Comparison of ENCODE assay signal across 9 cellular contexts in genomic region chrX:11113731-11114130, GRCh38. TPM values are rescaled to one million over a fixed set of nuclear protein-coding genes. Genes with fewer than 3 reads are reported as not detected.
DNase-seq lines count a peak whose midpoint lies in the region; ATAC-seq lines count a peak whose summit lies in the region.
"Had no signal": no experiment of that assay in that cellular context is flagged by ENCODE, and none has a peak within 500 bp of the region (broad histone marks: within the 10 kb centered on the region; RNA-seq: fewer than 3 reads in every experiment).

No MANE protein-coding gene starts in this region.

- peak overlapping the region in 7 of 11 experiments; percentile 2 to 89 (median 33); a peak in 10 of 22 replicates for H3K27ac ChIP-seq in BLaER1 treated with 17β-estradiol and CSF1 and Interleukin-3, amounts not matched to agents 10 nM and 100 nM
- H3K27ac ChIP-seq in GM23248 (peak overlapping the region; percentile 90), mucosa of rectum (ENCODE audit: low read depth in 2 of 2, low read length in 2 of 2) (peak overlapping the region; percentile 30 to 49)

- H3K4me1 ChIP-seq in BLaER1 treated with 17β-estradiol and CSF1 and Interleukin-3, amounts not matched to agents 10 nM and 100 nM, result peaks cover 23 to 36% (median 29%) of the 10 kb centered on the region in 10 experiments
- H3K4me1 ChIP-seq in GM23248 (ENCODE audit: insufficient read depth) (peaks cover 28% of the 10 kb centered on the region), mucosa of rectum (ENCODE audit: control insufficient read depth in 2 of 2, insufficient read depth in 2 of 2, low read length in 2 of 2) (peaks cover 11 to 17% of the 10 kb centered on the region in 2 donors)

- H3K4me2 ChIP-seq in BLaER1 treated with 17β-estradiol and CSF1 and Interleukin-3, amounts not matched to agents 10 nM and 100 nM, result peak overlapping the region; percentile 4 to 88 (median 70); a peak in 17 of 22 replicates
- H3K4me2 ChIP-seq in GM23248 (ENCODE audit: unreplicated experiment), result no peak overlapping the region

- H3K9me2 ChIP-seq in GM23248 (ENCODE audit: insufficient read depth), result no peaks in the 10 kb centered on the region

- H3K27me3 Mint-ChIP-seq in activated T-helper 17 cell treated with anti-CD3 and anti-CD28 coated beads, Interleukin-2, amount 50 U/mL, for 72 hours, result no peaks in the 10 kb centered on the region
- H3K27me3 Mint-ChIP-seq: central memory CD8-positive, alpha-beta T cell had no signal

- H3K27ac Mint-ChIP-seq in activated T-helper 17 cell treated with anti-CD3 and anti-CD28 coated beads, Interleukin-2, amount 50 U/mL, for 72 hours, result peak overlapping the region; percentile 70

- H3K4me3 ChIP-seq in BLaER1 treated with 17β-estradiol and CSF1 and Interleukin-3, amounts not matched to agents 10 nM and 100 nM, result peak overlapping the region in 1 of 10 experiments; percentile 9; a peak in 1 of 20 replicates
- H3K4me3 ChIP-seq in GM23248 (no peak overlapping the region), mucosa of rectum (ENCODE audit: low read length in 2 of 2) (peak overlapping the region in 1 of 2 donors; percentile 18)

- H3K4me3 Mint-ChIP-seq in activated T-helper 17 cell treated with anti-CD3 and anti-CD28 coated beads, Interleukin-2, amount 50 U/mL, for 72 hours, result no peak overlapping the region
- H3K4me3 Mint-ChIP-seq: central memory CD8-positive, alpha-beta T cell had no signal

- in situ Hi-C loops in GM23248 (cut with MboI), result no loop called here

- peaks cover 0 to 36% (median 16%) of the 10 kb centered on the region in 11 experiments; a peak in 14 of 22 replicates for H4K20me1 ChIP-seq in BLaER1 treated with 17β-estradiol and CSF1 and Interleukin-3, amounts not matched to agents 10 nM and 100 nM
- H4K20me1 ChIP-seq in GM23248 (ENCODE audit: insufficient read depth), result no peaks in the 10 kb centered on the region

- H2AFZ ChIP-seq in GM23248, result no peak overlapping the region

- H3K27me3 ChIP-seq in BLaER1 treated with 17β-estradiol and CSF1 and Interleukin-3, amounts not matched to agents 10 nM and 100 nM, result peaks cover 69 to 100% (median 90%) of the 10 kb centered on the region in 11 experiments
- no peaks in the 10 kb centered on the region for H3K27me3 ChIP-seq in GM23248 (replicated peaks; ENCODE audit: insufficient read depth)
- H3K27me3 ChIP-seq in mucosa of rectum (ENCODE audit: control insufficient read depth in 2 of 2, insufficient read depth in 2 of 2, low read length in 2 of 2), result no peaks in the 10 kb centered on the region

- no peak for ATAC-seq in activated T-helper 17 cell treated with anti-CD3 and anti-CD28 coated beads, Interleukin-2, amount 50 U/mL, for 72 hours (replicated peaks)
- ATAC-seq in GM18873 (IDR thresholded peaks at IDR 0.05; ENCODE audit: low FRiP score, unreplicated experiment), result no peak
- no peak for ATAC-seq in HG02973 (IDR thresholded peaks at IDR 0.05; ENCODE audit: unreplicated experiment)

- peaks cover 17% of the 10 kb centered on the region for H3F3A ChIP-seq in GM23248 (ENCODE audit: insufficient read depth)

- no peaks in the 10 kb centered on the region for H3K9me3 Mint-ChIP-seq in activated T-helper 17 cell treated with anti-CD3 and anti-CD28 coated beads, Interleukin-2, amount 50 U/mL, for 72 hours
- H3K9me3 Mint-ChIP-seq: central memory CD8-positive, alpha-beta T cell had no signal

- peaks cover 31% of the 10 kb centered on the region for H3K79me2 ChIP-seq in GM23248 (ENCODE audit: insufficient read depth)

- H3K4me1 Mint-ChIP-seq in activated T-helper 17 cell treated with anti-CD3 and anti-CD28 coated beads, Interleukin-2, amount 50 U/mL, for 72 hours, result peaks cover 6% of the 10 kb centered on the region

- peaks cover 39 to 49% (median 44%) of the 10 kb centered on the region in 11 experiments for H3K36me3 ChIP-seq in BLaER1 treated with 17β-estradiol and CSF1 and Interleukin-3, amounts not matched to agents 10 nM and 100 nM
- H3K36me3 ChIP-seq in GM23248 (ENCODE audit: low read depth), result peaks cover 17% of the 10 kb centered on the region; the same call in 1 of the 2 replicates
- H3K36me3 ChIP-seq in mucosa of rectum (ENCODE audit: control insufficient read depth in 2 of 2, insufficient read depth in 2 of 2, low read length in 2 of 2), result peaks cover 19 to 32% of the 10 kb centered on the region in 2 donors

- peak overlapping the region in 2 of 11 experiments; percentile 11 to 48; a peak in 2 of 22 replicates for H3K9ac ChIP-seq in BLaER1 treated with 17β-estradiol and CSF1 and Interleukin-3, amounts not matched to agents 10 nM and 100 nM
- H3K9ac ChIP-seq in GM23248 (peak overlapping the region; percentile 21; the same call in 1 of the 2 replicates), mucosa of rectum (ENCODE audit: low read depth in 1 of 2, low read length in 2 of 2) (peak overlapping the region in 1 of 2 donors; percentile 18)

- H3K9me3 ChIP-seq in BLaER1 treated with 17β-estradiol and CSF1 and Interleukin-3, amounts not matched to agents 10 nM and 100 nM (replicated peaks in 1 of 11), result peaks cover 0 to 17% (median 4%) of the 10 kb centered on the region in 11 experiments; a peak in 8 of 22 replicates
- H3K9me3 ChIP-seq in GM23248 (ENCODE audit: low read depth), result no peaks in the 10 kb centered on the region
- no peaks in the 10 kb centered on the region for H3K9me3 ChIP-seq in mucosa of rectum (ENCODE audit: control insufficient read depth in 2 of 2, low read length in 2 of 2)

- H3K36me3 Mint-ChIP-seq in activated T-helper 17 cell treated with anti-CD3 and anti-CD28 coated beads, Interleukin-2, amount 50 U/mL, for 72 hours (ENCODE audit: low read depth), result peaks cover 72% of the 10 kb centered on the region

- DNase-seq in GM23248 (peak; percentile 45), NCI-H774 (lab: John Stamatoyannopoulos, UW) (no peak)
- no peak for DNase-seq in activated effector memory CD4-positive, alpha-beta T cell treated with Interleukin-2 at 50 U/mL for 16 hours

RNA-seq across cellular contexts. Expression of gene HCCS, which starts 2.6 kb away (rescaled TPM):
- 25.4 and 45.3 TPM in 2 replicates for total RNA-seq in GM23248 (2014; rRNA removed; shearing (Covaris generic))
- polyA plus RNA-seq in GM23248 (2016; fragmentation: Nextera tagmentation; extraction: Ambion mirVana), result 49.8 and 51.2 TPM in 2 replicates
- 10 to 100 TPM; 15.5 to 29.8 TPM for total RNA-seq in activated T-helper 17 cell treated with anti-CD3 and anti-CD28 coated beads, Interleukin-2, amount 50 U/mL, for 72 hours

Comparison
In these comparisons a context has a peak if more than half of its experiments do, and no peak if none do; other contexts are left out.
1. H3K27ac ChIP-seq: peak in every context shown above with its lines; median percentile 90 in GM23248; 40 in mucosa of rectum; 33 in BLaER1 treated with 17β-estradiol and CSF1 and Interleukin-3, amounts not matched to agents 10 nM and 100 nM.